In the genomic region with DNA sequence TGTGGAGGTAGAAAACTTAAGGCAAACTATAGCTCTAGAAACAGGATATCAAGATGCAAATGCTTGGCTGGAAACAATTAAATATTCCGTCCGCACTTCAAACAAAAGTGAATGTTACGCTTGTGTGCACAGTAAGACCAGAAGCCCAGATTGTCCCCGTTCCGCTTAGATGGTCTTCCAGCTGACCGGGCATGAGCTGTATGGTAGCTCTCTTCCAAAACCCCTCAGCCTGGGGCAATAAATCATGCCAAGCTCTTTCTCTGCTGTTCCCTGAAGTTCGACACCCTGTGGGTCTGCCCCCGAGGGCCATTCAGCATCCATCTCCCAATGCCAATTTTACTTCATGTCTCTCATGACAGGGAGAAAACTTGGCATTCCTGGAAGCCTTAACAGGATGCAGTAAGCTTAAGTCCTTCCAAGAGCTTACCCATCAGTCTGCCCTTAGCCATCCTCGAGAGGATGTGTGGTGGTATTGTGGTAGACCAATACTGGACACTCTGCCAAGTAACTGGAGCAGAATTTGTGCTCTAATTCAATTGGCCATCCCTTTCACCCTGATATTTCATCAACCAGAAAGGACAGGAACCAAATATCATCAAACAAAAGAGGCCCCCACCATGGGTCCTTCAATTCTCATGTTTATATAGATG, we compare ENCODE assay signal across 18 cellular contexts.
"Had no signal": no experiment of that assay in that cellular context is flagged by ENCODE, and none has a peak within 500 bp of the region (broad histone marks: within the 10 kb centered on the region; RNA-seq: fewer than 3 reads in every experiment).

No MANE protein-coding gene starts in this region.

- H3K9me3 ChIP-seq: heart left ventricle, left lung, pancreas, tibial artery, vagina had no signal

- H3K36me3 ChIP-seq: heart left ventricle, left lung, pancreas, tibial artery, vagina had no signal

- H3K27me3 Mint-ChIP-seq: activated CD4-positive, alpha-beta T cell treated with anti-CD3 and anti-CD28 coated beads, Interleukin-2, amount 10 ng/mL, durations not matched to agents 24 days and 14 days had no signal

- H3K27ac ChIP-seq: coronary artery, foreskin keratinocyte, heart left ventricle, left lung, pancreas, tibial artery, vagina had no signal

- H3K27me3 ChIP-seq: foreskin keratinocyte, heart left ventricle, left lung, pancreas, tibial artery, vagina had no signal

- H3K36me3 Mint-ChIP-seq: memory B cell, WTC11 had no signal

- H3K27ac Mint-ChIP-seq: activated CD4-positive, alpha-beta T cell treated with anti-CD3 and anti-CD28 coated beads, Interleukin-2, amount 10 ng/mL, durations not matched to agents 24 days and 14 days; activated T-helper 1 cell treated with anti-CD3 and anti-CD28 coated beads, Interleukin-12 subunit alpha, Interleukin-12 subunit beta, Interleukin-2, Interleukin-4 antibody, amounts not matched to agents 30 ng/mL and 10 ng/mL and 1 ng/mL, durations not matched to agents 14 hours and 24 hours and 36 hours; memory B cell; WTC11 had no signal

- DNase-seq: activated CD4-positive, alpha-beta T cell treated with anti-CD3 and anti-CD28 coated beads, Interleukin-2, amount 10 ng/mL, durations not matched to agents 24 days and 14 days; activated naive CD4-positive, alpha-beta T cell; aorta; central memory CD4-positive, alpha-beta T cell; effector CD4-positive, alpha-beta T cell; foreskin keratinocyte; heart left ventricle; left lung; pancreas; retina; tibial artery had no signal

- H3K9me3 Mint-ChIP-seq: activated CD4-positive, alpha-beta T cell treated with anti-CD3 and anti-CD28 coated beads, Interleukin-2, amount 10 ng/mL, durations not matched to agents 24 days and 14 days; activated T-helper 1 cell treated with anti-CD3 and anti-CD28 coated beads, Interleukin-12 subunit alpha, Interleukin-12 subunit beta, Interleukin-2, Interleukin-4 antibody, amounts not matched to agents 30 ng/mL and 10 ng/mL and 1 ng/mL, durations not matched to agents 14 hours and 24 hours and 36 hours; memory B cell; neural crest cell had no signal

- H3K4me3 Mint-ChIP-seq: activated CD4-positive, alpha-beta T cell treated with anti-CD3 and anti-CD28 coated beads, Interleukin-2, amount 10 ng/mL, durations not matched to agents 24 days and 14 days; activated T-helper 1 cell treated with anti-CD3 and anti-CD28 coated beads, Interleukin-12 subunit alpha, Interleukin-12 subunit beta, Interleukin-2, Interleukin-4 antibody, amounts not matched to agents 30 ng/mL and 10 ng/mL and 1 ng/mL, durations not matched to agents 14 hours and 24 hours and 36 hours; memory B cell; neural crest cell; WTC11 had no signal

- H3K4me3 ChIP-seq: coronary artery, heart left ventricle, left lung, pancreas, tibial artery, vagina had no signal

- FAIRE-seq: endothelial cell of umbilical vein, pancreas had no signal

- H3K4me1 ChIP-seq: left lung, pancreas, tibial artery, vagina had no signal

- H3K4me1 Mint-ChIP-seq: activated CD4-positive, alpha-beta T cell treated with anti-CD3 and anti-CD28 coated beads, Interleukin-2, amount 10 ng/mL, durations not matched to agents 24 days and 14 days; memory B cell; neural crest cell had no signal

- ATAC-seq: foreskin keratinocyte, heart left ventricle, left lung, pancreas, WTC11 had no signal
